14 cellular contexts compared by ENCODE assay signal in genomic region chr16:65126845-65127624, GRCh38. TPM values are rescaled to one million over a fixed set of nuclear protein-coding genes. Genes with fewer than 3 reads are reported as not detected.
DNase-seq lines count a peak whose midpoint lies in the region; ATAC-seq and TF ChIP-seq lines count a peak whose summit lies in the region.
"Had no signal": no experiment of that assay in that cellular context is flagged by ENCODE, and none has a peak within 500 bp of the region (broad histone marks: within the 10 kb centered on the region; RNA-seq: fewer than 3 reads in every experiment).

No MANE protein-coding gene starts in this region.

- no peaks in the 10 kb centered on the region for H3K4me1 ChIP-seq in foreskin keratinocyte

- no peaks in the 10 kb centered on the region for H3K9me3 ChIP-seq in WERI-Rb-1 (ENCODE audit: severe bottlenecking)

- DNase-seq in GM12865 (ENCODE audit: low read depth) (no peak), WERI-Rb-1 (no peak), foreskin keratinocyte (no peak), foreskin melanocyte (no peak), EL (no peak), activated gamma-delta T cell (lab: John Stamatoyannopoulos, UW) (no peak)
- DNase-seq: CD8-positive, alpha-beta memory T cell; hypothalamus; KG1; NCI-H774; stimulated activated CD4-positive, alpha-beta T cell treated with anti-CD3 and anti-CD28 coated beads, Interleukin-15, amount 100 ng/mL, for 24 hours had no signal

- H3K4me3 ChIP-seq in GM12865 (ENCODE audit: low read depth, low read length) = no peak overlapping the region
- no peak overlapping the region for H3K4me3 ChIP-seq in WERI-Rb-1 (ENCODE audit: low read depth, low read length)

- no peak overlapping the region for H3K27ac ChIP-seq in 22Rv1
- no peak overlapping the region for H3K27ac ChIP-seq in WERI-Rb-1
- H3K27ac ChIP-seq in foreskin keratinocyte = no peak overlapping the region

- H3K27me3 ChIP-seq in WERI-Rb-1 (ENCODE audit: insufficient read depth, low read depth, severe bottlenecking) (peaks cover 19% of the 10 kb centered on the region), foreskin keratinocyte (peaks cover 25% of the 10 kb centered on the region)

- H3K36me3 ChIP-seq in WERI-Rb-1 = no peaks in the 10 kb centered on the region

- TF ChIP-seq CTCF in 22Rv1 (IDR thresholded peaks at IDR 0.05) (peak; percentile 59), GM12865 (IDR thresholded peaks at IDR 0.05; ENCODE audit: insufficient read depth, low read depth, low read length, missing control alignments) (peak; percentile 33), WERI-Rb-1 (IDR thresholded peaks at IDR 0.05; ENCODE audit: low read depth, low read length) (peak; percentile 27; the same call in 1 of the 2 replicates), foreskin keratinocyte (conservative IDR thresholded peaks at IDR 0.05) (peak; percentile 40)

- no peak for ATAC-seq in foreskin keratinocyte
- ATAC-seq in HG03354 (IDR thresholded peaks at IDR 0.05; ENCODE audit: poor library complexity, severe bottlenecking, unreplicated experiment) = no peak

RNA-seq across cellular contexts. Expression of gene CDH11, which starts 5.2 kb away (rescaled TPM):
- total RNA-seq in foreskin keratinocyte = 18.3 and 21.6 TPM in 2 replicates
- polyA plus RNA-seq in foreskin keratinocyte = 2.7 and 2.8 TPM in 2 replicates
- total RNA-seq: CD8-positive, alpha-beta memory T cell; T-helper 2 cell treated with Interferon-gamma antibody and Interleukin-4, amounts not matched to agents 100 ng/mL and 5 ng/mL, for 36 hours had no signal
- polyA plus RNA-seq: CD8-positive, alpha-beta memory T cell had no signal
